13 cellular contexts compared by ENCODE assay signal in genomic region chr1:183032122-183032921, GRCh38. TPM values are rescaled to one million over a fixed set of nuclear protein-coding genes. Genes with fewer than 3 reads are reported as not detected.
DNase-seq lines count a peak whose midpoint lies in the region; ATAC-seq, FAIRE-seq and TF ChIP-seq lines count a peak whose summit lies in the region.
"Had no signal": no experiment of that assay in that cellular context is flagged by ENCODE, and none has a peak within 500 bp of the region (broad histone marks: within the 10 kb centered on the region; RNA-seq: fewer than 3 reads in every experiment).

No MANE protein-coding gene starts in this region.

- no peak overlapping the region for H3K27ac Mint-ChIP-seq in WTC11
- H3K27ac Mint-ChIP-seq in natural killer cell = no peak overlapping the region
- H3K27ac Mint-ChIP-seq: activated naive CD4-positive, alpha-beta T cell treated with anti-CD3 and anti-CD28 coated beads, Interleukin-2, amount 50 U/mL, for 24 hours; endodermal cell had no signal

- H3K36me3 Mint-ChIP-seq in WTC11 (no peaks in the 10 kb centered on the region), natural killer cell (no peaks in the 10 kb centered on the region)
- H3K36me3 Mint-ChIP-seq: activated naive CD4-positive, alpha-beta T cell treated with anti-CD3 and anti-CD28 coated beads, Interleukin-2, amount 50 U/mL, for 24 hours; CD8-positive, alpha-beta T cell had no signal

- ATAC-seq in WTC11 = no peak
- no peak for ATAC-seq in natural killer cell
- ATAC-seq: CD8-positive, alpha-beta T cell had no signal

- no peak overlapping the region for H2AFZ ChIP-seq in ACC112 (ENCODE audit: low read length, unreplicated experiment)

- CTCF ChIA-PET in WTC11 (lab: Charles Lee) = interaction anchor here (1.0 kb wide), 1 partner anchor 70 kb away, joined by 4 read pairs; no protein-coding TSS in a partner anchor

- H3K27me3 Mint-ChIP-seq in WTC11 (ENCODE audit: low read depth) (peaks cover 30% of the 10 kb centered on the region), natural killer cell (ENCODE audit: low read depth in 2 of 2) (peaks cover 17 to 26% of the 10 kb centered on the region in 2 donors)

- TF ChIP-seq CTCF in WTC11 (IDR thresholded peaks at IDR 0.05) = no peak
- no peak for TF ChIP-seq CTCF in natural killer cell (IDR thresholded peaks at IDR 0.05)

- no peaks in the 10 kb centered on the region for H3K9me3 ChIP-seq in SK-N-MC (ENCODE audit: low read depth, low read length)

- H3K4me3 ChIP-seq in ACC112 (ENCODE audit: low read depth, low read length) (no peak overlapping the region), SK-N-MC (no peak overlapping the region)

- FAIRE-seq in H54 (lab: Jason Lieb, UNC) = peak; percentile 66

- H3K27ac ChIP-seq in ACC112 (ENCODE audit: low read depth, low read length) = peak overlapping the region; percentile 28; the same call in 1 of the 2 replicates
- 0 out of 2 replicates have a peak overlapping the region, but pooled peaks have one; percentile 17 for H3K27ac ChIP-seq in SK-N-MC

- peaks cover 98% of the 10 kb centered on the region for H3K79me2 ChIP-seq in ACC112 (ENCODE audit: control insufficient read depth, insufficient read depth, low read length, unreplicated experiment)

- H3K4me1 ChIP-seq in ACC112 (ENCODE audit: control insufficient read depth, insufficient read depth, low read length, unreplicated experiment) = peaks cover 54% of the 10 kb centered on the region

- H3K4me1 Mint-ChIP-seq in WTC11 (peaks cover 64% of the 10 kb centered on the region), natural killer cell (no peaks in the 10 kb centered on the region)

- TF ChIP-seq POLR2A in H54 (IDR thresholded peaks at IDR 0.05; ENCODE audit: low read depth, low read length) = no peak

- no peak for DNase-seq in H54 (ENCODE audit: insufficient read length, low spot score)
- DNase-seq in SK-N-MC (ENCODE audit: low read depth, low spot score) = no peak
- DNase-seq in kidney tubule cell (ENCODE audit: low spot score) = peak; percentile 67
- DNase-seq in hypothalamus (lab: John Stamatoyannopoulos, UW) = no peak
- DNase-seq in WTC11 (ENCODE audit: low spot score) = no peak
- no peak for DNase-seq in SKM-1 treated with dmso at 0.1 percent for 144 hours (lab: John Stamatoyannopoulos, UW; ENCODE audit: unreplicated experiment)
- DNase-seq in natural killer cell = no peak
- DNase-seq: endodermal cell, NCI-H2171 had no signal

- POLR2A ChIA-PET in WTC11 (lab: Charles Lee) = interaction anchor here (0.5 kb wide), 1 partner anchor 150 kb away, joined by 5 read pairs; no protein-coding TSS in a partner anchor

- H3K4me3 Mint-ChIP-seq in WTC11 (no peak overlapping the region), natural killer cell (no peak overlapping the region)
- H3K4me3 Mint-ChIP-seq: activated naive CD4-positive, alpha-beta T cell treated with anti-CD3 and anti-CD28 coated beads, Interleukin-2, amount 50 U/mL, for 24 hours; CD8-positive, alpha-beta T cell; endodermal cell; stimulated activated naive CD8-positive, alpha-beta T cell treated with anti-CD3 and anti-CD28 coated beads, Interleukin-15, Interleukin-2, amounts not matched to agents 100 ng/mL and 50 ng/mL, for 24 hours had no signal

- H3K9me3 Mint-ChIP-seq in WTC11 = no peaks in the 10 kb centered on the region
- H3K9me3 Mint-ChIP-seq in natural killer cell = no peaks in the 10 kb centered on the region
- H3K9me3 Mint-ChIP-seq: activated naive CD4-positive, alpha-beta T cell treated with anti-CD3 and anti-CD28 coated beads, Interleukin-2, amount 50 U/mL, for 24 hours; CD8-positive, alpha-beta T cell; endodermal cell; stimulated activated naive CD8-positive, alpha-beta T cell treated with anti-CD3 and anti-CD28 coated beads, Interleukin-15, Interleukin-2, amounts not matched to agents 100 ng/mL and 50 ng/mL, for 24 hours had no signal

- no peaks in the 10 kb centered on the region for H3K27me3 ChIP-seq in ACC112 (ENCODE audit: insufficient read depth, low read length)

- no peak overlapping the region for H3K9ac ChIP-seq in SK-N-MC (ENCODE audit: insufficient read length)

- peaks cover 14% of the 10 kb centered on the region for H3K36me3 ChIP-seq in ACC112 (ENCODE audit: insufficient read depth, low read length)
- no peaks in the 10 kb centered on the region for H3K36me3 ChIP-seq in SK-N-MC (ENCODE audit: insufficient read depth, low read length)

- intact Hi-C loops in natural killer cell (cut with micrococcal nuclease) = no loop called here

TF ChIP-seq in WTC11, 78 proteins besides CTCF, POLR2A, EP300 and RAD21:
- TF ChIP-seq TP53 (CRISPR knock-in tag; IDR thresholded peaks at IDR 0.05) (no peak), AR (CRISPR knock-in tag; IDR thresholded peaks at IDR 0.05) (no peak), ELF4 (CRISPR knock-in tag; IDR thresholded peaks at IDR 0.05; ENCODE audit: low read depth) (no peak), ZNF138 (CRISPR knock-in tag; conservative IDR thresholded peaks at IDR 0.05) (no peak), HMGXB4 (CRISPR knock-in tag; IDR thresholded peaks at IDR 0.05) (no peak), FOXP4 (CRISPR knock-in tag; IDR thresholded peaks at IDR 0.05) (no peak), NFATC4 (CRISPR knock-in tag; IDR thresholded peaks at IDR 0.05) (no peak), EMX1 (CRISPR knock-in tag; IDR thresholded peaks at IDR 0.05) (no peak), ZNF671 (CRISPR knock-in tag; IDR thresholded peaks at IDR 0.05) (no peak), ERG (CRISPR knock-in tag; IDR thresholded peaks at IDR 0.05) (no peak), ZBTB21 (CRISPR knock-in tag; IDR thresholded peaks at IDR 0.05; ENCODE audit: borderline replicate concordance) (no peak), CBFB (CRISPR knock-in tag; IDR thresholded peaks at IDR 0.05; ENCODE audit: low read depth) (no peak)

RNA-seq across cellular contexts. Expression of gene LAMC1, which starts 9.1 kb away (rescaled TPM):
- total RNA-seq in WTC11 (2021) (133 to 162 TPM (median 135 TPM) in 3 replicates), natural killer cell (under 1 TPM; 0.33 to 0.66 (median 0.58) TPM)

Comparison
In these comparisons a context has a peak if more than half of its experiments do, and no peak if none do; other contexts are left out.
1. RNA of gene LAMC1, which starts 9.1 kb away (total RNA-seq): 133 to 162 TPM in WTC11; 0.33 to 0.66 TPM in natural killer cell; every median in the first group is over 10 times any median in the second.